Comparison of ENCODE assay signal across 16 cellular contexts in genomic region chr18:7615840-7616239, GRCh38. TPM values are rescaled to one million over a fixed set of nuclear protein-coding genes. Genes with fewer than 3 reads are reported as not detected.
DNase-seq lines count a peak whose midpoint lies in the region; ATAC-seq, FAIRE-seq and TF ChIP-seq lines count a peak whose summit lies in the region.
"Had no signal": no experiment of that assay in that cellular context is flagged by ENCODE, and none has a peak within 500 bp of the region (broad histone marks: within the 10 kb centered on the region; RNA-seq: fewer than 3 reads in every experiment).

No MANE protein-coding gene starts in this region.

- H4K91ac ChIP-seq in neuronal stem cell (ENCODE audit: low read depth, low read length, poor library complexity), result peak overlapping the region; percentile 34

- H3K27me3 ChIP-seq in bronchial epithelial cell (ENCODE audit: control insufficient read depth, insufficient read depth, low read length) (no peaks in the 10 kb centered on the region), neuronal stem cell (ENCODE audit: control insufficient read depth in 3 of 3, insufficient read depth in 3 of 3, low read depth in 1 of 3, low read length in 3 of 3) (no peaks in the 10 kb centered on the region)

- no CpG with 5 or more reads among the region's 9 CpGs for WGBS in neuronal stem cell (ENCODE audit: extremely low coverage in 2 of 2, insufficient read length in 2 of 2, insufficient replicate concordance in 1 of 2), 2 donors

- no peak overlapping the region for H3K9ac ChIP-seq in neuronal stem cell (ENCODE audit: low read depth, low read length, poor library complexity)

- H2BK120ac ChIP-seq in neuronal stem cell (ENCODE audit: low read depth, low read length), result peak overlapping the region; percentile 57

- TF ChIP-seq CTCF in bronchial epithelial cell (IDR thresholded peaks at IDR 0.05; ENCODE audit: insufficient read depth, low read length, severe bottlenecking), result no peak

- no peak overlapping the region for H3K4ac ChIP-seq in neuronal stem cell (ENCODE audit: low read length)

- H4K8ac ChIP-seq in neuronal stem cell (ENCODE audit: low read depth, low read length), result no peak overlapping the region

- peak overlapping the region; percentile 91 for H2AK5ac ChIP-seq in neuronal stem cell (ENCODE audit: low read depth, low read length)

- H3K36me3 ChIP-seq in bronchial epithelial cell (ENCODE audit: control insufficient read depth, insufficient read depth, low read length) (no peaks in the 10 kb centered on the region), neuronal stem cell (replicated peaks in 1 of 2; ENCODE audit: control insufficient read depth in 2 of 2, insufficient read depth in 2 of 2, low read length in 2 of 2) (no peaks in the 10 kb centered on the region)

- H3K14ac ChIP-seq in neuronal stem cell (ENCODE audit: low read length), result no peak overlapping the region

- H3K27ac ChIP-seq in neuronal stem cell (replicated peaks; ENCODE audit: low read length), result no peak overlapping the region

- ATAC-seq in left ventricle myocardium superior (peak; percentile 3), Right ventricle myocardium inferior (no peak), GM21390 (IDR thresholded peaks at IDR 0.05; ENCODE audit: unreplicated experiment) (no peak), GM19452 (IDR thresholded peaks at IDR 0.05; ENCODE audit: unreplicated experiment) (no peak)
- ATAC-seq: GM12878, GM23338 had no signal

- peak; percentile 47 for FAIRE-seq in bronchial epithelial cell (lab: Jason Lieb, UNC)
- FAIRE-seq: A204.1, GM12878, GM18507 had no signal

- H3K4me2 ChIP-seq in neuronal stem cell (ENCODE audit: insufficient read depth, low read length, poor library complexity, severe bottlenecking), result no peak overlapping the region
- H3K4me2 ChIP-seq: GM23338 had no signal

- peaks cover 0 to 3% of the 10 kb centered on the region in 2 donors for H3K9me3 ChIP-seq in neuronal stem cell (replicated peaks in 1 of 2; ENCODE audit: control insufficient read depth in 2 of 2, insufficient read depth in 1 of 2, low read depth in 1 of 2, low read length in 2 of 2)

- H2BK5ac ChIP-seq in neuronal stem cell (ENCODE audit: low read length), result no peak overlapping the region

- intact Hi-C loops in left ventricle myocardium superior (cut with micrococcal nuclease), result no loop called here
- intact Hi-C loops in Right ventricle myocardium inferior (cut with DNase I), result loop anchor here (5.0 kb wide), 3 partner anchors 34 to 141 kb away; no protein-coding TSS in a partner anchor

- DNase-seq in left ventricle myocardium superior, result no peak
- DNase-seq in Right ventricle myocardium inferior (ENCODE audit: missing footprints), result no peak
- no peak for DNase-seq in bronchial epithelial cell (ENCODE audit: low read depth)
- DNase-seq in neuronal stem cell (ENCODE audit: low spot score), result no peak
- no peak for DNase-seq in COLO829 (ENCODE audit: low spot score)
- DNase-seq: C1 segment of cervical spinal cord; CD4-positive, alpha-beta T cell; DMS79; H7 had no signal

- H3K4me1 ChIP-seq in neuronal stem cell (ENCODE audit: control insufficient read depth in 2 of 2, insufficient read depth in 1 of 2, low read depth in 1 of 2, low read length in 2 of 2), result peaks cover 2 to 14% of the 10 kb centered on the region in 2 donors

- no peak overlapping the region for H3K18ac ChIP-seq in neuronal stem cell (ENCODE audit: low read length)

- H3K23ac ChIP-seq in neuronal stem cell (ENCODE audit: low read depth, low read length, poor library complexity), result no peak overlapping the region

- peak overlapping the region; percentile 95 for H2BK15ac ChIP-seq in neuronal stem cell (ENCODE audit: low read length)

- no peak overlapping the region for H2AFZ ChIP-seq in neuronal stem cell (ENCODE audit: low read length)
- H2AFZ ChIP-seq: GM23338 had no signal

- no peaks in the 10 kb centered on the region for H3K79me1 ChIP-seq in neuronal stem cell (ENCODE audit: low read depth, low read length)

- H2BK12ac ChIP-seq in neuronal stem cell (ENCODE audit: low read length), result peak overlapping the region; percentile 80

- H3K4me3 ChIP-seq in bronchial epithelial cell (ENCODE audit: low read depth, low read length), result no peak overlapping the region
- H3K4me3 ChIP-seq in neuronal stem cell (ENCODE audit: low read length in 2 of 2), result no peak overlapping the region
- H3K4me3 ChIP-seq: GM12878, GM23338 had no signal

RNA-seq across cellular contexts. Expression of gene PTPRM, which starts 48.7 kb away (rescaled TPM):
- 100 TPM for total RNA-seq in left ventricle myocardium superior
- 102 TPM for total RNA-seq in Right ventricle myocardium inferior
- total RNA-seq in bronchial epithelial cell, result 42.1 and 76.3 TPM in 2 replicates
- 12.6 TPM for polyA plus RNA-seq in neuronal stem cell (2013, experiment 1 of 2)
- polyA plus RNA-seq in neuronal stem cell (2013, experiment 2 of 2), result 10.1 TPM
- total RNA-seq: G401 had no signal
